8 cellular contexts compared by ENCODE assay signal in genomic region chr11:16924462-16924825, GRCh38.
DNase-seq lines count a peak whose midpoint lies in the region; TF ChIP-seq lines count a peak whose summit lies in the region.

No MANE protein-coding gene starts in this region.

- CTCF ChIA-PET in HEK293 (lab: Yijun Ruan, JAX): no interaction called here

- H3K4me3 ChIP-seq in HEK293 (ENCODE audit: low read depth, low read length): peak overlapping the region; percentile 64
- H3K4me3 ChIP-seq in ascending aorta: peak overlapping the region; percentile 67 to 71
- no peak overlapping the region for H3K4me3 ChIP-seq in testis
- H3K4me3 ChIP-seq in HAP-1: no peak overlapping the region

- no peaks in the 10 kb centered on the region for H3K36me3 Mint-ChIP-seq in nephron progenitor cell (ENCODE audit: low read depth)

- H3K27me3 ChIP-seq in ascending aorta (no peaks in the 10 kb centered on the region), testis (no peaks in the 10 kb centered on the region), HAP-1 (ENCODE audit: low read depth) (no peaks in the 10 kb centered on the region)

- H3K36me3 ChIP-seq in HEK293 (ENCODE audit: control insufficient read depth in 2 of 2, insufficient read depth in 1 of 2, low read length in 2 of 2) (no peaks in the 10 kb centered on the region), ascending aorta (no peaks in the 10 kb centered on the region), testis (ENCODE audit: low read depth, missing control alignments) (no peaks in the 10 kb centered on the region), HAP-1 (replicated peaks) (no peaks in the 10 kb centered on the region)

- DNase-seq in GM13977 (ENCODE audit: low spot score): peak; percentile 68
- no peak for DNase-seq in ascending aorta (ENCODE audit: low spot score in 2 of 2)
- no peak for DNase-seq in nephron progenitor cell
- DNase-seq in ACHN: no peak
- DNase-seq in testis: no peak
- no peak for DNase-seq in HAP-1 (ENCODE audit: low spot score in 2 of 2)
- no peak for DNase-seq in GM19238 (ENCODE audit: insufficient read length, low spot score)

- peaks cover 93% of the 10 kb centered on the region for H3K27me3 Mint-ChIP-seq in nephron progenitor cell (ENCODE audit: low read depth, poor library complexity)

- H3K4me1 Mint-ChIP-seq in nephron progenitor cell: peaks cover 15% of the 10 kb centered on the region

- H3K27ac Mint-ChIP-seq in nephron progenitor cell: no peak overlapping the region

- H3K9me3 ChIP-seq in HEK293 (ENCODE audit: control insufficient read depth, insufficient read depth, low read depth, low read length): no peaks in the 10 kb centered on the region
- no peaks in the 10 kb centered on the region for H3K9me3 ChIP-seq in ascending aorta
- no peaks in the 10 kb centered on the region for H3K9me3 ChIP-seq in testis
- H3K9me3 ChIP-seq in HAP-1: no peaks in the 10 kb centered on the region

- TF ChIP-seq CTCF in GM13977 (IDR thresholded peaks at IDR 0.05; ENCODE audit: extremely low read depth, insufficient read depth, missing control alignments) (no peak), HEK293 (tag by site-specific recombination; IDR thresholded peaks at IDR 0.05) (no peak), ascending aorta (IDR thresholded peaks at IDR 0.05) (no peak), nephron progenitor cell (IDR thresholded peaks at IDR 0.05) (no peak), testis (IDR thresholded peaks at IDR 0.05) (no peak)

- intact Hi-C loops in ascending aorta (cut with DNase I) (no loop called here), testis (cut with DNase I; ENCODE audit: low total_unique reads) (no loop called here)

- H3K27ac ChIP-seq in HEK293 (ENCODE audit: extremely low read depth, low read depth, low read length) (no peak overlapping the region), ascending aorta (no peak overlapping the region), testis (no peak overlapping the region)

- in situ Hi-C loops in GM13977 (cut with MboI; ENCODE audit: low pct_unique_long_range_greater_than_20kb, low sequenced_read_pairs, unreplicated experiment): no loop called here
- in situ Hi-C loops in ACHN (cut with HindIII; ENCODE audit: low pct_ligation_motif_present, low pct_unique_long_range_greater_than_20kb, low sequenced_read_pairs): no loop called here
- in situ Hi-C loops in HAP-1 (cut with MboI; ENCODE audit: low sequenced_read_pairs): no loop called here

- WGBS in testis, 2 donors: 16 to 40% methylated on average over 4 of the region's 4 CpGs

- TF ChIP-seq POLR2A in testis (IDR thresholded peaks at IDR 0.05): no peak

- POLR2A ChIA-PET in HEK293 (lab: Yijun Ruan, JAX): interaction anchor here (1.1 to 1.4 kb wide), 2 partner anchors 152 to 153 kb away, joined by 3 to 6 read pairs; partner anchors contain the start of gene RPS13

- H3K4me1 ChIP-seq in HEK293 (ENCODE audit: control insufficient read depth, insufficient read depth, low read length) (peaks cover 15% of the 10 kb centered on the region), ascending aorta (peaks cover 0 to 10% of the 10 kb centered on the region in 2 donors), testis (peaks cover 13% of the 10 kb centered on the region), HAP-1 (peaks cover 3% of the 10 kb centered on the region)

- peak overlapping the region; percentile 79 for H3K4me3 Mint-ChIP-seq in nephron progenitor cell

- H3K9me3 Mint-ChIP-seq in nephron progenitor cell: no peaks in the 10 kb centered on the region

TF ChIP-seq in HEK293, 187 proteins besides CTCF, POLR2A, EP300 and RAD21:
- no peak for TF ChIP-seq ZNF341 (tag by site-specific recombination; IDR thresholded peaks at IDR 0.05; ENCODE audit: low read depth)
- TF ChIP-seq ZNF561 (tag by site-specific recombination; IDR thresholded peaks at IDR 0.05; ENCODE audit: borderline replicate concordance): peak; percentile 47; the same call in 1 of the 2 replicates
TF ChIP-seq in HEK293: peak in this region for 1.

Comparison
In these comparisons a context has a peak if more than half of its experiments do, and no peak if none do; other contexts are left out.
1. H3K4me3 ChIP-seq: peak in HEK293 (single experiment) and ascending aorta (2 of 2); none in testis (0 of 2) and HAP-1 (single experiment).